Comparison of ENCODE assay signal across 23 cellular contexts in genomic region chr7:127858091-127858914, GRCh38.
DNase-seq lines count a peak whose midpoint lies in the region; ATAC-seq, FAIRE-seq and TF ChIP-seq lines count a peak whose summit lies in the region.
"Had no signal": no experiment of that assay in that cellular context is flagged by ENCODE, and none has a peak within 500 bp of the region (broad histone marks: within the 10 kb centered on the region; RNA-seq: fewer than 3 reads in every experiment).

No MANE protein-coding gene starts in this region.

- H3K27ac ChIP-seq in uterus: peak overlapping the region; percentile 44 to 67
- H3K27ac ChIP-seq: colonic mucosa, neural progenitor cell, upper lobe of right lung had no signal

- H3K4me3 Mint-ChIP-seq in activated T-helper 2 cell treated with anti-CD3 and anti-CD28 coated beads, Interferon-gamma antibody, Interleukin-2, Interleukin-4, amounts not matched to agents 10 μg/mL and 5 μg/mL and 100 μg/mL, durations not matched to agents 14 hours and 24 hours and 36 hours (ENCODE audit: low read depth): no peak overlapping the region
- H3K4me3 Mint-ChIP-seq in stimulated activated effector memory CD8-positive, alpha-beta T cell treated with anti-CD3 and anti-CD28 coated beads, Interleukin-12 subunit alpha, Interleukin-12 subunit beta, amount 100 ng/mL, for 72 hours: no peak overlapping the region
- H3K4me3 Mint-ChIP-seq: neural progenitor cell; T-helper 1 cell treated with Interleukin-12 subunit alpha and Interleukin-12 subunit beta and Interleukin-4 antibody, amounts not matched to agents 30 μg/mL and 1 μg/mL, for 36 hours; WTC11 had no signal

- FAIRE-seq in islet of Langerhans (lab: Jason Lieb, UNC): peak; percentile 68

- no peak overlapping the region for H3K4me3 ChIP-seq in uterus
- H3K4me3 ChIP-seq: colonic mucosa, neural progenitor cell, upper lobe of right lung had no signal

- peaks cover 0 to 15% of the 10 kb centered on the region in 2 donors for H3K4me1 ChIP-seq in uterus
- H3K4me1 ChIP-seq: colonic mucosa, upper lobe of right lung had no signal

- intact Hi-C loops in Right ventricle myocardium inferior (cut with DNase I): no loop called here
- intact Hi-C loops in cardiac septum (cut with DNase I): no loop called here
- intact Hi-C loops in activated T-helper 2 cell treated with anti-CD3 and anti-CD28 coated beads, Interferon-gamma antibody, Interleukin-2, Interleukin-4, amounts not matched to agents 10 μg/mL and 5 μg/mL and 100 μg/mL, durations not matched to agents 14 hours and 24 hours and 36 hours (cut with micrococcal nuclease): loop anchor here (5.0 to 10.0 kb wide), 3 partner anchors 174 to 596 kb away; partner anchors contain the start of genes HILPDA, LRRC4 and SND1
- intact Hi-C loops in uterus (cut with DNase I; ENCODE audit: low total_unique reads): no loop called here

- H3K27me3 ChIP-seq in uterus: no peaks in the 10 kb centered on the region
- H3K27me3 ChIP-seq: colonic mucosa, neural progenitor cell, upper lobe of right lung had no signal

- TF ChIP-seq POLR2A in uterus (IDR thresholded peaks at IDR 0.05): no peak

- DNase-seq in Right ventricle myocardium inferior (ENCODE audit: missing footprints): no peak
- no peak for DNase-seq in cardiac septum (ENCODE audit: low spot score)
- no peak for DNase-seq in activated T-helper 2 cell treated with anti-CD3 and anti-CD28 coated beads, Interferon-gamma antibody, Interleukin-2, Interleukin-4, amounts not matched to agents 10 μg/mL and 5 μg/mL and 100 μg/mL, durations not matched to agents 14 hours and 24 hours and 36 hours (ENCODE audit: low spot score)
- DNase-seq in uterus: peak; percentile 39 to 57
- DNase-seq in NCI-H1417 (lab: John Stamatoyannopoulos, UW): no peak
- no peak for DNase-seq in stimulated activated effector memory CD8-positive, alpha-beta T cell treated with anti-CD3 and anti-CD28 coated beads, Interleukin-12 subunit alpha, Interleukin-12 subunit beta, amount 100 ng/mL, for 72 hours (ENCODE audit: low spot score in 2 of 2)
- DNase-seq: activated gamma-delta T cell treated with Interleukin-2 at 50 U/mL for 16 hours; colonic mucosa; H7; hypothalamus; midbrain; NCI-H1105; NCI-H524 treated with DMSO at 0.1 percent for 48 hours; retina; SIG-M5; stimulated activated CD4-positive, alpha-beta T cell treated with anti-CD3 and anti-CD28 coated beads, Interleukin-15, amount 100 ng/mL, for 24 hours; stimulated activated naive CD4-positive, alpha-beta T cell treated with Interleukin-2 at 50 U/mL for 16 hours; upper lobe of right lung had no signal

- no peaks in the 10 kb centered on the region for H3K36me3 ChIP-seq in uterus
- H3K36me3 ChIP-seq: colonic mucosa, neural progenitor cell, upper lobe of right lung had no signal

- H3K9me3 ChIP-seq in uterus: no peaks in the 10 kb centered on the region
- H3K9me3 ChIP-seq: colonic mucosa, upper lobe of right lung had no signal

- H3K27me3 Mint-ChIP-seq in activated T-helper 2 cell treated with anti-CD3 and anti-CD28 coated beads, Interferon-gamma antibody, Interleukin-2, Interleukin-4, amounts not matched to agents 10 μg/mL and 5 μg/mL and 100 μg/mL, durations not matched to agents 14 hours and 24 hours and 36 hours (ENCODE audit: low read depth): no peaks in the 10 kb centered on the region

- peaks cover 46% of the 10 kb centered on the region for H3K4me1 Mint-ChIP-seq in activated T-helper 2 cell treated with anti-CD3 and anti-CD28 coated beads, Interferon-gamma antibody, Interleukin-2, Interleukin-4, amounts not matched to agents 10 μg/mL and 5 μg/mL and 100 μg/mL, durations not matched to agents 14 hours and 24 hours and 36 hours (ENCODE audit: low read depth)
- H3K4me1 Mint-ChIP-seq in stimulated activated effector memory CD8-positive, alpha-beta T cell treated with anti-CD3 and anti-CD28 coated beads, Interleukin-12 subunit alpha, Interleukin-12 subunit beta, amount 100 ng/mL, for 72 hours: peaks cover 49% of the 10 kb centered on the region

- no peak for TF ChIP-seq CTCF in uterus (IDR thresholded peaks at IDR 0.05)

- peaks cover 57% of the 10 kb centered on the region for H3K36me3 Mint-ChIP-seq in activated T-helper 2 cell treated with anti-CD3 and anti-CD28 coated beads, Interferon-gamma antibody, Interleukin-2, Interleukin-4, amounts not matched to agents 10 μg/mL and 5 μg/mL and 100 μg/mL, durations not matched to agents 14 hours and 24 hours and 36 hours (ENCODE audit: low read depth)
- H3K36me3 Mint-ChIP-seq in stimulated activated effector memory CD8-positive, alpha-beta T cell treated with anti-CD3 and anti-CD28 coated beads, Interleukin-12 subunit alpha, Interleukin-12 subunit beta, amount 100 ng/mL, for 72 hours: peaks cover 28% of the 10 kb centered on the region
- H3K36me3 Mint-ChIP-seq: WTC11 had no signal

- H3K27ac Mint-ChIP-seq in activated T-helper 2 cell treated with anti-CD3 and anti-CD28 coated beads, Interferon-gamma antibody, Interleukin-2, Interleukin-4, amounts not matched to agents 10 μg/mL and 5 μg/mL and 100 μg/mL, durations not matched to agents 14 hours and 24 hours and 36 hours: peak overlapping the region; percentile 15
- H3K27ac Mint-ChIP-seq in stimulated activated effector memory CD8-positive, alpha-beta T cell treated with anti-CD3 and anti-CD28 coated beads, Interleukin-12 subunit alpha, Interleukin-12 subunit beta, amount 100 ng/mL, for 72 hours: no peak overlapping the region
- H3K27ac Mint-ChIP-seq: neural progenitor cell, WTC11 had no signal

- H3K9me3 Mint-ChIP-seq in activated T-helper 2 cell treated with anti-CD3 and anti-CD28 coated beads, Interferon-gamma antibody, Interleukin-2, Interleukin-4, amounts not matched to agents 10 μg/mL and 5 μg/mL and 100 μg/mL, durations not matched to agents 14 hours and 24 hours and 36 hours: no peaks in the 10 kb centered on the region
- H3K9me3 Mint-ChIP-seq in stimulated activated effector memory CD8-positive, alpha-beta T cell treated with anti-CD3 and anti-CD28 coated beads, Interleukin-12 subunit alpha, Interleukin-12 subunit beta, amount 100 ng/mL, for 72 hours: no peaks in the 10 kb centered on the region
- H3K9me3 Mint-ChIP-seq: neural progenitor cell; T-helper 1 cell treated with Interleukin-12 subunit alpha and Interleukin-12 subunit beta and Interleukin-4 antibody, amounts not matched to agents 30 μg/mL and 1 μg/mL, for 36 hours; WTC11 had no signal

- ATAC-seq in Right ventricle myocardium inferior (peak; percentile 78), HG03520 (IDR thresholded peaks at IDR 0.05; ENCODE audit: unreplicated experiment) (no peak)
- no peak for ATAC-seq in stimulated activated effector memory CD8-positive, alpha-beta T cell treated with anti-CD3 and anti-CD28 coated beads, Interleukin-12 subunit alpha, Interleukin-12 subunit beta, amount 100 ng/mL, for 72 hours
- ATAC-seq: upper lobe of right lung, WTC11 had no signal

Comparison
In these comparisons a context has a peak if more than half of its experiments do, and no peak if none do; other contexts are left out.
1. DNase-seq: peak in uterus (2 of 2); none in Right ventricle myocardium inferior (single experiment), cardiac septum (single experiment), activated T-helper 2 cell treated with anti-CD3 and anti-CD28 coated beads, Interferon-gamma antibody, Interleukin-2, Interleukin-4, amounts not matched to agents 10 μg/mL and 5 μg/mL and 100 μg/mL, durations not matched to agents 14 hours and 24 hours and 36 hours (single experiment), NCI-H1417 (0 of 3) and stimulated activated effector memory CD8-positive, alpha-beta T cell treated with anti-CD3 and anti-CD28 coated beads, Interleukin-12 subunit alpha, Interleukin-12 subunit beta, amount 100 ng/mL, for 72 hours (0 of 2).